8 cellular contexts compared by ENCODE assay signal in genomic region chr12:100554608-100555077, GRCh38. TPM values are rescaled to one million over a fixed set of nuclear protein-coding genes. Genes with fewer than 3 reads are reported as not detected.
A peak's percentile ranks its signal among the peaks of the same experiment; 100 is the strongest.
DNase-seq lines count a peak whose midpoint lies in the region; ATAC-seq and TF ChIP-seq lines count a peak whose summit lies in the region.

No MANE protein-coding gene starts in this region.

- no peaks in the 10 kb centered on the region for H3K36me3 ChIP-seq in SK-N-SH (replicated peaks in 1 of 2; ENCODE audit: control insufficient read depth in 1 of 2, insufficient read depth in 2 of 2, low read length in 1 of 2)
- H3K36me3 ChIP-seq in neuronal stem cell (replicated peaks in 1 of 2; ENCODE audit: control insufficient read depth in 2 of 2, insufficient read depth in 2 of 2, low read length in 2 of 2), result no peaks in the 10 kb centered on the region

- H3K4me1 ChIP-seq in SK-N-SH (ENCODE audit: control insufficient read depth in 1 of 2, insufficient read depth in 2 of 2, low read depth in 1 of 2, low read length in 1 of 2) (no peaks in the 10 kb centered on the region), neuronal stem cell (ENCODE audit: control insufficient read depth in 2 of 2, insufficient read depth in 1 of 2, low read depth in 1 of 2, low read length in 2 of 2) (peaks cover 0 to 1% of the 10 kb centered on the region in 2 donors)

- no peaks in the 10 kb centered on the region for H4K20me1 ChIP-seq in SK-N-SH (ENCODE audit: insufficient read depth)

- H3K14ac ChIP-seq in neuronal stem cell (ENCODE audit: low read length), result no peak overlapping the region

- H3K4me3 ChIP-seq in SK-N-SH (ENCODE audit: low read depth in 2 of 2, low read length in 1 of 2) (peak overlapping the region in 1 of 2 experiments; percentile 36; a peak in 1 of 4 replicates), fibroblast of pulmonary artery (replicated peaks; ENCODE audit: low read depth, low read length) (no peak overlapping the region), neuronal stem cell (ENCODE audit: low read length in 2 of 2) (no peak overlapping the region)

- DNase-seq in NCI-H2107 treated with DMSO at 0.1 percent for 48 hours (lab: John Stamatoyannopoulos, UW; ENCODE audit: unreplicated experiment) (peak; percentile 74), NCI-H2107 (lab: John Stamatoyannopoulos, UW) (no peak), NCI-H1417 treated with DMSO at 0.1 percent for 48 hours (lab: John Stamatoyannopoulos, UW) (peak; percentile 69), SK-N-SH (peak; percentile 77), fibroblast of pulmonary artery (ENCODE audit: low read depth) (peak; percentile 95), neuronal stem cell (ENCODE audit: low spot score) (peak; percentile 73)

- H3K79me1 ChIP-seq in neuronal stem cell (ENCODE audit: low read depth, low read length), result no peaks in the 10 kb centered on the region

- no peak for TF ChIP-seq EP300 in SK-N-SH (IDR thresholded peaks at IDR 0.05; ENCODE audit: borderline replicate concordance in 1 of 2, low read depth in 1 of 2, low read length in 1 of 2)

- no peak overlapping the region for H2BK12ac ChIP-seq in neuronal stem cell (ENCODE audit: low read length)

- TF ChIP-seq CTCF in SK-N-SH (IDR thresholded peaks at IDR 0.05), result peak; percentile 96
- TF ChIP-seq CTCF in fibroblast of pulmonary artery (IDR thresholded peaks at IDR 0.05; ENCODE audit: low read length, missing control alignments), result peak; percentile 96

- H3K27me3 ChIP-seq in SK-N-SH (ENCODE audit: insufficient read depth) (no peaks in the 10 kb centered on the region), neuronal stem cell (ENCODE audit: control insufficient read depth in 3 of 3, insufficient read depth in 3 of 3, low read depth in 1 of 3, low read length in 3 of 3) (peaks cover 0 to 3% (median 0%) of the 10 kb centered on the region in 3 experiments)

- 0% methylated on average over 1 of the region's 1 CpG for WGBS in SK-N-SH (ENCODE audit: low lambda C conversion rate)
- WGBS in neuronal stem cell (ENCODE audit: extremely low coverage in 2 of 2, insufficient read length in 2 of 2, insufficient replicate concordance in 1 of 2), 2 donors, result no CpG with 5 or more reads among the region's 1 CpG

- TF ChIP-seq RAD21 in SK-N-SH (IDR thresholded peaks at IDR 0.05; ENCODE audit: low read length), result peak; percentile 96

- H2AFZ ChIP-seq in SK-N-SH (ENCODE audit: low read depth) (peak overlapping the region; percentile 17; the same call in 1 of the 2 replicates), neuronal stem cell (ENCODE audit: low read length) (no peak overlapping the region)

- no peak overlapping the region for H4K8ac ChIP-seq in neuronal stem cell (ENCODE audit: low read depth, low read length)

- no peak overlapping the region for H2AK5ac ChIP-seq in neuronal stem cell (ENCODE audit: low read depth, low read length)

- H3K9me3 ChIP-seq in SK-N-SH, result no peaks in the 10 kb centered on the region
- H3K9me3 ChIP-seq in neuronal stem cell (replicated peaks in 1 of 2; ENCODE audit: control insufficient read depth in 2 of 2, insufficient read depth in 1 of 2, low read depth in 1 of 2, low read length in 2 of 2), result no peaks in the 10 kb centered on the region

- H2BK5ac ChIP-seq in neuronal stem cell (ENCODE audit: low read length), result no peak overlapping the region

- H3F3A ChIP-seq in SK-N-SH (replicated peaks; ENCODE audit: insufficient read depth), result peaks cover 11% of the 10 kb centered on the region

- no peak overlapping the region for H3K4ac ChIP-seq in neuronal stem cell (ENCODE audit: low read length)

- CTCF ChIA-PET in SK-N-SH (lab: Yijun Ruan, JAX), result interaction anchor here (0.7 to 4.5 kb wide), 37 partner anchors 8 to 743 kb away, joined by 3 to 61 read pairs (median 4); partner anchors contain the start of gene GAS2L3

- H2BK120ac ChIP-seq in neuronal stem cell (ENCODE audit: low read depth, low read length), result no peak overlapping the region

- no peak overlapping the region for H2BK15ac ChIP-seq in neuronal stem cell (ENCODE audit: low read length)

- no peak overlapping the region for H4K91ac ChIP-seq in neuronal stem cell (ENCODE audit: low read depth, low read length, poor library complexity)

- no peaks in the 10 kb centered on the region for H3K79me2 ChIP-seq in SK-N-SH (ENCODE audit: insufficient read depth)

- H3K27ac ChIP-seq in SK-N-SH (ENCODE audit: low read depth in 2 of 2, low read length in 1 of 2) (no peak overlapping the region), neuronal stem cell (replicated peaks; ENCODE audit: low read length) (no peak overlapping the region)

- no peaks in the 10 kb centered on the region for H3K9me2 ChIP-seq in SK-N-SH

- H3K4me2 ChIP-seq in SK-N-SH, result no peak overlapping the region
- no peak overlapping the region for H3K4me2 ChIP-seq in neuronal stem cell (ENCODE audit: insufficient read depth, low read length, poor library complexity, severe bottlenecking)

- no peak overlapping the region for H3K23ac ChIP-seq in neuronal stem cell (ENCODE audit: low read depth, low read length, poor library complexity)

- H3K9ac ChIP-seq in SK-N-SH, result no peak overlapping the region
- H3K9ac ChIP-seq in neuronal stem cell (ENCODE audit: low read depth, low read length, poor library complexity), result no peak overlapping the region

- no peak overlapping the region for H3K18ac ChIP-seq in neuronal stem cell (ENCODE audit: low read length)

- POLR2A ChIA-PET in SK-N-SH (lab: Yijun Ruan, JAX), result no interaction called here

- ATAC-seq in HG02981 (IDR thresholded peaks at IDR 0.05; ENCODE audit: unreplicated experiment), result no peak
- ATAC-seq in GM21737 (IDR thresholded peaks at IDR 0.05; ENCODE audit: unreplicated experiment), result no peak

TF ChIP-seq in SK-N-SH, 30 proteins besides CTCF, POLR2A, EP300 and RAD21:
- TF ChIP-seq USF2 (IDR thresholded peaks at IDR 0.05; ENCODE audit: borderline replicate concordance, low read depth, low read length), result no peak
- TF ChIP-seq RCOR1 (IDR thresholded peaks at IDR 0.05; ENCODE audit: low read length), result peak; percentile 32; the same call in 1 of the 2 replicates
- peak; percentile 94 for TF ChIP-seq SMC3 (IDR thresholded peaks at IDR 0.05; ENCODE audit: low read depth, low read length)
- TF ChIP-seq GABPA (IDR thresholded peaks at IDR 0.05; ENCODE audit: low read depth), result peak; percentile 52; the same call in 1 of the 2 replicates
- TF ChIP-seq ELF1 (IDR thresholded peaks at IDR 0.05), result peak; percentile 58; the same call in 1 of the 2 replicates

RNA-seq across cellular contexts. Expression of gene GAS2L3, which starts 18.8 kb away (rescaled TPM):
- polyA plus RNA-seq in SK-N-SH (2012; rRNA removed), result 1.6 TPM in 2 replicates
- 1.8 and 2.0 TPM in 2 replicates for polyA plus RNA-seq in SK-N-SH (2012; cell fraction: cytosol; rRNA removed)
- 2.0 and 4.4 TPM in 2 replicates for polyA plus RNA-seq in SK-N-SH (2012; cell fraction: nucleus; rRNA removed)
- 30.3 TPM for polyA plus RNA-seq in neuronal stem cell (2013, experiment 1 of 2)
- polyA plus RNA-seq in neuronal stem cell (2013, experiment 2 of 2), result 33.4 TPM
